Comparison of ENCODE assay signal across 13 cellular contexts in genomic region chr2:47519604-47520301, GRCh38.
DNase-seq lines count a peak whose midpoint lies in the region; ATAC-seq and TF ChIP-seq lines count a peak whose summit lies in the region.
"Had no signal": no experiment of that assay in that cellular context is flagged by ENCODE, and none has a peak within 500 bp of the region (broad histone marks: within the 10 kb centered on the region; RNA-seq: fewer than 3 reads in every experiment).

No MANE protein-coding gene starts in this region.

- no peaks in the 10 kb centered on the region for H3K9me3 ChIP-seq in BLaER1 treated with 17β-estradiol and CSF1 and Interleukin-3, amounts not matched to agents 10 nM and 100 nM (replicated peaks in 1 of 11)
- H3K9me3 ChIP-seq in OCI-LY3 (ENCODE audit: insufficient read depth, low read length): no peaks in the 10 kb centered on the region
- H3K9me3 ChIP-seq: thoracic aorta had no signal

- H3K4me1 ChIP-seq in BLaER1 treated with 17β-estradiol and CSF1 and Interleukin-3, amounts not matched to agents 10 nM and 100 nM: peaks cover 17 to 72% (median 66%) of the 10 kb centered on the region in 10 experiments
- peaks cover 11% of the 10 kb centered on the region for H3K4me1 ChIP-seq in OCI-LY3 (ENCODE audit: low read length)

- no peaks in the 10 kb centered on the region for H3K79me2 ChIP-seq in OCI-LY3 (ENCODE audit: low read length)

- no peaks in the 10 kb centered on the region for H3K27me3 ChIP-seq in BLaER1 treated with 17β-estradiol and CSF1 and Interleukin-3, amounts not matched to agents 10 nM and 100 nM
- no peaks in the 10 kb centered on the region for H3K27me3 ChIP-seq in OCI-LY3 (ENCODE audit: low read depth, low read length)

- H3K4me1 Mint-ChIP-seq in central memory CD8-positive, alpha-beta T cell: peaks cover 6% of the 10 kb centered on the region

- H4K20me1 ChIP-seq in BLaER1 treated with 17β-estradiol and CSF1 and Interleukin-3, amounts not matched to agents 10 nM and 100 nM: no peaks in the 10 kb centered on the region
- no peaks in the 10 kb centered on the region for H4K20me1 ChIP-seq in OCI-LY3 (ENCODE audit: insufficient read depth, low read length)

- peak overlapping the region in 9 of 11 experiments; percentile 72 to 88 (median 86); a peak in 18 of 22 replicates for H3K9ac ChIP-seq in BLaER1 treated with 17β-estradiol and CSF1 and Interleukin-3, amounts not matched to agents 10 nM and 100 nM
- peak overlapping the region; percentile 58; the same call in 1 of the 2 replicates for H3K9ac ChIP-seq in OCI-LY3 (ENCODE audit: low read length)

- no peaks in the 10 kb centered on the region for H3K9me3 Mint-ChIP-seq in central memory CD8-positive, alpha-beta T cell
- H3K9me3 Mint-ChIP-seq: nephron progenitor cell had no signal

- no peak for ATAC-seq in central memory CD8-positive, alpha-beta T cell (replicated peaks; ENCODE audit: extremely low read depth, poor library complexity, severe bottlenecking)
- no peak for ATAC-seq in HG03196 (IDR thresholded peaks at IDR 0.05; ENCODE audit: unreplicated experiment)

- no peak for TF ChIP-seq CTCF in OCI-LY3 (IDR thresholded peaks at IDR 0.05; ENCODE audit: low read depth, low read length)

- peaks cover 4% of the 10 kb centered on the region for H3K36me3 Mint-ChIP-seq in central memory CD8-positive, alpha-beta T cell (ENCODE audit: insufficient read depth)

- H3K36me3 ChIP-seq in BLaER1 treated with 17β-estradiol and CSF1 and Interleukin-3, amounts not matched to agents 10 nM and 100 nM: no peaks in the 10 kb centered on the region; a peak in 1 of 22 replicates
- H3K36me3 ChIP-seq in OCI-LY3 (replicated peaks; ENCODE audit: low read depth, low read length): no peaks in the 10 kb centered on the region
- H3K36me3 ChIP-seq: thoracic aorta had no signal

- no peaks in the 10 kb centered on the region for H3K27me3 Mint-ChIP-seq in central memory CD8-positive, alpha-beta T cell

- peak overlapping the region; percentile 41 for H3K27ac Mint-ChIP-seq in central memory CD8-positive, alpha-beta T cell (ENCODE audit: low read depth)
- H3K27ac Mint-ChIP-seq: nephron progenitor cell had no signal

- H3K4me3 Mint-ChIP-seq in central memory CD8-positive, alpha-beta T cell: peak overlapping the region; percentile 89
- H3K4me3 Mint-ChIP-seq: nephron progenitor cell had no signal

- DNase-seq in COR-L47 (lab: John Stamatoyannopoulos, UW) (peak; percentile 76), T-helper 9 cell (no peak), ecto neural progenitor cell (ENCODE audit: low spot score) (no peak)
- DNase-seq in central memory CD8-positive, alpha-beta T cell (ENCODE audit: low spot score in 2 of 2): no peak
- no peak for DNase-seq in stimulated activated CD4-positive, alpha-beta T cell treated with anti-CD3 and anti-CD28 coated beads, Interleukin-12 subunit alpha, Interleukin-12 subunit beta, amount 100 ng/mL, for 4 hours
- DNase-seq: activated CD4-positive, alpha-beta T cell treated with anti-CD3 and anti-CD28 coated beads, Interleukin-2, amount 50 U/mL, for 4 hours; effector memory CD4-positive, alpha-beta T cell; NCI-H1105 treated with DMSO at 0.1 percent for 48 hours; nephron progenitor cell had no signal

- H3K27ac ChIP-seq in BLaER1 treated with 17β-estradiol and CSF1 and Interleukin-3, amounts not matched to agents 10 nM and 100 nM: peak overlapping the region in 9 of 11 experiments; percentile 84 to 92 (median 90); a peak in 18 of 22 replicates
- no peak overlapping the region for H3K27ac ChIP-seq in OCI-LY3 (ENCODE audit: low read length)
- H3K27ac ChIP-seq: thoracic aorta had no signal

- H2AFZ ChIP-seq in OCI-LY3 (ENCODE audit: low read depth, low read length): no peak overlapping the region

- H3K4me3 ChIP-seq in BLaER1 treated with 17β-estradiol and CSF1 and Interleukin-3, amounts not matched to agents 10 nM and 100 nM: peak overlapping the region in 9 of 10 experiments; percentile 56 to 81 (median 67); a peak in 16 of 20 replicates
- H3K4me3 ChIP-seq in OCI-LY3 (ENCODE audit: low read length): peak overlapping the region; percentile 86

- H3K4me2 ChIP-seq in BLaER1 treated with 17β-estradiol and CSF1 and Interleukin-3, amounts not matched to agents 10 nM and 100 nM: peak overlapping the region; percentile 88 to 99 (median 95)
- H3K4me2 ChIP-seq in OCI-LY3 (ENCODE audit: low read length): peak overlapping the region; percentile 93
